Comparison of ENCODE assay signal across 34 cellular contexts in genomic region chr7:103651978-103652377, GRCh38.
DNase-seq lines count a peak whose midpoint lies in the region; ATAC-seq, FAIRE-seq and TF ChIP-seq lines count a peak whose summit lies in the region.
"Had no signal": no experiment of that assay in that cellular context is flagged by ENCODE, and none has a peak within 500 bp of the region (broad histone marks: within the 10 kb centered on the region; RNA-seq: fewer than 3 reads in every experiment).

No MANE protein-coding gene starts in this region.

- peak overlapping the region; percentile 26; the same call in 1 of the 2 replicates for H3K18ac ChIP-seq in IMR-90 (ENCODE audit: low read depth, low read length)

- POLR2A ChIA-PET in IMR-90 (lab: Charles Lee; ENCODE audit: unreplicated experiment), result interaction anchor here (0.6 kb wide), 1 partner anchor 28 kb away, joined by 4 read pairs; no protein-coding TSS in a partner anchor

- no peak overlapping the region for H2AK5ac ChIP-seq in IMR-90 (ENCODE audit: low read depth, low read length)

- CTCF ChIA-PET in IMR-90 (lab: Yijun Ruan, JAX), result no interaction called here

- H2BK120ac ChIP-seq in IMR-90 (ENCODE audit: low read depth, low read length), result no peak overlapping the region

- no peak overlapping the region for H3K9ac ChIP-seq in IMR-90 (ENCODE audit: low read depth, low read length)

- 0 out of 2 replicates have a peak, but pooled peaks cover 2% of the 10 kb centered on the region for H3K36me3 ChIP-seq in IMR-90 (ENCODE audit: control insufficient read depth, insufficient read depth, low read length)
- H3K36me3 ChIP-seq: ascending aorta, left lung, right atrium auricular region, SJSA1, upper lobe of right lung had no signal

- no peak overlapping the region for H3K23ac ChIP-seq in IMR-90 (ENCODE audit: low read depth, low read length)

- no peak overlapping the region for H2AK9ac ChIP-seq in IMR-90 (replicated peaks; ENCODE audit: low read depth, low read length, poor library complexity)

- H3K9me1 ChIP-seq in IMR-90 (ENCODE audit: insufficient read depth, low read length), result no peaks in the 10 kb centered on the region

- H4K5ac ChIP-seq in IMR-90 (ENCODE audit: low read depth, low read length), result no peak overlapping the region

- H3K36me3 Mint-ChIP-seq in activated T-helper 2 cell treated with anti-CD3 and anti-CD28 coated beads, Interferon-gamma antibody, Interleukin-2, Interleukin-4, amounts not matched to agents 10 μg/mL and 5 μg/mL and 100 μg/mL, durations not matched to agents 14 hours and 24 hours and 36 hours (ENCODE audit: low read depth), result no peaks in the 10 kb centered on the region
- H3K36me3 Mint-ChIP-seq: activated naive CD8-positive, alpha-beta T cell treated with anti-CD3 and anti-CD28 coated beads, Interleukin-2, amount 10 ng/mL, durations not matched to agents 7 days and 5 days; immature natural killer cell; WTC11 had no signal

- H3K4me1 ChIP-seq in IMR-90 (ENCODE audit: control insufficient read depth, insufficient read depth, low read length), result no peaks in the 10 kb centered on the region
- H3K4me1 ChIP-seq: ascending aorta, left lung, right atrium auricular region, SJSA1, upper lobe of right lung had no signal

- no peak overlapping the region for H3K27ac Mint-ChIP-seq in activated T-helper 2 cell treated with anti-CD3 and anti-CD28 coated beads, Interferon-gamma antibody, Interleukin-2, Interleukin-4, amounts not matched to agents 10 μg/mL and 5 μg/mL and 100 μg/mL, durations not matched to agents 14 hours and 24 hours and 36 hours
- H3K27ac Mint-ChIP-seq: activated CD4-positive, alpha-beta T cell treated with anti-CD3 and anti-CD28 coated beads, Interleukin-2, amount 10 ng/mL, durations not matched to agents 7 days and 5 days; activated naive CD8-positive, alpha-beta T cell treated with anti-CD3 and anti-CD28 coated beads, Interleukin-2, amount 10 ng/mL, durations not matched to agents 7 days and 5 days; immature natural killer cell; WTC11 had no signal

- no peaks in the 10 kb centered on the region for H3K79me1 ChIP-seq in IMR-90 (ENCODE audit: low read depth in 1 of 2, low read length in 2 of 2)

- H3K56ac ChIP-seq in IMR-90 (ENCODE audit: extremely low read depth, insufficient read depth, low read length), result no peak overlapping the region

- H2BK5ac ChIP-seq in IMR-90 (ENCODE audit: low read depth, low read length, poor library complexity, severe bottlenecking), result no peak overlapping the region

- ATAC-seq in IMR-90 (ENCODE audit: low read depth), result no peak
- ATAC-seq: GM12878, left lung, upper lobe of right lung, WTC11 had no signal

- no peak overlapping the region for H2BK15ac ChIP-seq in IMR-90 (ENCODE audit: low read depth, low read length)

- no peak overlapping the region for H4K8ac ChIP-seq in IMR-90 (ENCODE audit: low read depth in 2 of 2, low read length in 2 of 2)

- no TSS peak for BruUV-seq in IMR-90 (replicated peaks; lab: Mats Ljungman, UMichigan)

- peaks cover 2% of the 10 kb centered on the region for H3K9me3 ChIP-seq in IMR-90 (ENCODE audit: control insufficient read depth, insufficient read depth, low read length)
- H3K9me3 ChIP-seq: ascending aorta, upper lobe of right lung had no signal

- WGBS in IMR-90 (ENCODE audit: extremely low coverage in 2 of 2, insufficient read length in 1 of 2), 2 experiments, result no CpG with 5 or more reads among the region's 2 CpGs

- H3K27ac ChIP-seq in IMR-90 (ENCODE audit: insufficient read depth, low read length), result no peak overlapping the region
- H3K27ac ChIP-seq: ascending aorta, C4-2B, coronary artery, left lung, SJSA1, upper lobe of right lung had no signal

- H3K4me3 ChIP-seq in IMR-90 (ENCODE audit: insufficient read depth, low read depth, low read length), result no peak overlapping the region
- H3K4me3 ChIP-seq: ascending aorta, coronary artery, GM12878, left lung, right atrium auricular region, SJSA1, smooth muscle cell, upper lobe of right lung had no signal

- dilution Hi-C loops in IMR-90 (cut with HindIII; ENCODE audit: low sequenced_read_pairs, unreplicated experiment), result no loop called here

- no peaks in the 10 kb centered on the region for H3K4me1 Mint-ChIP-seq in activated T-helper 2 cell treated with anti-CD3 and anti-CD28 coated beads, Interferon-gamma antibody, Interleukin-2, Interleukin-4, amounts not matched to agents 10 μg/mL and 5 μg/mL and 100 μg/mL, durations not matched to agents 14 hours and 24 hours and 36 hours (ENCODE audit: low read depth)
- H3K4me1 Mint-ChIP-seq: activated CD4-positive, alpha-beta T cell treated with anti-CD3 and anti-CD28 coated beads, Interleukin-2, amount 10 ng/mL, durations not matched to agents 7 days and 5 days; activated naive CD8-positive, alpha-beta T cell treated with anti-CD3 and anti-CD28 coated beads, Interleukin-2, amount 10 ng/mL, durations not matched to agents 7 days and 5 days; immature natural killer cell had no signal

- H2AFZ ChIP-seq in IMR-90 (replicated peaks; ENCODE audit: low read length, poor library complexity), result no peak overlapping the region

- in situ Hi-C loops in IMR-90 (cut with MboI; ENCODE audit: low sequenced_read_pairs), result no loop called here

- FAIRE-seq in GM12892 (lab: Jason Lieb, UNC), result no peak
- FAIRE-seq: GM12878, H1 had no signal

- no peak overlapping the region for H3K14ac ChIP-seq in IMR-90 (replicated peaks; ENCODE audit: low read depth, low read length)

- H4K20me1 ChIP-seq in IMR-90 (ENCODE audit: insufficient read depth, low read length), result no peaks in the 10 kb centered on the region

- no peak overlapping the region for H3K4me3 Mint-ChIP-seq in activated T-helper 2 cell treated with anti-CD3 and anti-CD28 coated beads, Interferon-gamma antibody, Interleukin-2, Interleukin-4, amounts not matched to agents 10 μg/mL and 5 μg/mL and 100 μg/mL, durations not matched to agents 14 hours and 24 hours and 36 hours (ENCODE audit: low read depth)
- H3K4me3 Mint-ChIP-seq: activated CD4-positive, alpha-beta T cell treated with anti-CD3 and anti-CD28 coated beads, Interleukin-2, amount 10 ng/mL, durations not matched to agents 7 days and 5 days; activated naive CD8-positive, alpha-beta T cell treated with anti-CD3 and anti-CD28 coated beads, Interleukin-2, amount 10 ng/mL, durations not matched to agents 7 days and 5 days; immature natural killer cell; WTC11 had no signal

- no peak overlapping the region for H4K91ac ChIP-seq in IMR-90 (ENCODE audit: insufficient read depth, low read depth, low read length)

- H3K27me3 ChIP-seq in IMR-90 (ENCODE audit: control insufficient read depth, insufficient read depth, low read length), result no peaks in the 10 kb centered on the region
- H3K27me3 ChIP-seq: ascending aorta, left lung, right atrium auricular region, SJSA1, upper lobe of right lung had no signal

- peaks cover 4% of the 10 kb centered on the region for H3K9me3 Mint-ChIP-seq in activated T-helper 2 cell treated with anti-CD3 and anti-CD28 coated beads, Interferon-gamma antibody, Interleukin-2, Interleukin-4, amounts not matched to agents 10 μg/mL and 5 μg/mL and 100 μg/mL, durations not matched to agents 14 hours and 24 hours and 36 hours
- H3K9me3 Mint-ChIP-seq: activated naive CD8-positive, alpha-beta T cell treated with anti-CD3 and anti-CD28 coated beads, Interleukin-2, amount 10 ng/mL, durations not matched to agents 7 days and 5 days had no signal

- DNase-seq in NCI-H146 (lab: John Stamatoyannopoulos, UW) (peak; percentile 8), NCI-H146 treated with DMSO at 0.1 percent for 48 hours (lab: John Stamatoyannopoulos, UW; ENCODE audit: unreplicated experiment) (no peak), IMR-90 (no peak), NCI-H69 (lab: John Stamatoyannopoulos, UW) (peak; percentile 32), left kidney (ENCODE audit: low read depth, low spot score) (peak; percentile 75), GM12892 (ENCODE audit: insufficient read length) (no peak)
- no peak for DNase-seq in activated CD4-positive, alpha-beta T cell treated with anti-CD3 and anti-CD28 coated beads, Interleukin-2, amount 50 U/mL, for 1 hour
- no peak for DNase-seq in activated T-helper 2 cell treated with anti-CD3 and anti-CD28 coated beads, Interferon-gamma antibody, Interleukin-2, Interleukin-4, amounts not matched to agents 10 μg/mL and 5 μg/mL and 100 μg/mL, durations not matched to agents 14 hours and 24 hours and 36 hours (ENCODE audit: low spot score)
- DNase-seq: activated CD4-positive, alpha-beta T cell treated with anti-CD3 and anti-CD28 coated beads, Interleukin-2, amount 10 ng/mL, durations not matched to agents 7 days and 5 days; activated effector memory CD4-positive, alpha-beta T cell treated with anti-CD3 and anti-CD28 coated beads, Interleukin-2, amount 50 U/mL, for 16 hours; activated naive CD8-positive, alpha-beta T cell treated with anti-CD3 and anti-CD28 coated beads, Interleukin-2, amount 10 ng/mL, durations not matched to agents 7 days and 5 days; activated T-cell treated with anti-CD3 and anti-CD28 coated beads, Interleukin-2, amount 50 U/mL, for 1 hour; effector memory CD4-positive, alpha-beta T cell; EL; hypothalamus; immature natural killer cell; left lung; mesenchymal stem cell; NCI-H1048; NCI-H2081; NCI-H526 treated with DMSO at 0.1 percent for 48 hours; posterior cingulate gyrus; stimulated activated CD4-positive, alpha-beta T cell treated with anti-CD3 and anti-CD28 coated beads, Interleukin-1b, Interleukin-23, amount 100 ng/mL, for 48 hours; stimulated activated naive CD4-positive, alpha-beta T cell treated with Interleukin-2 at 50 U/mL for 16 hours; upper lobe of right lung had no signal

- no peak for TF ChIP-seq POLR2A in IMR-90 (IDR thresholded peaks at IDR 0.05; ENCODE audit: low read depth, low read length)
- TF ChIP-seq POLR2A in GM12892 (IDR thresholded peaks at IDR 0.05; ENCODE audit: low read depth, low read length), result no peak

- TF ChIP-seq CTCF in IMR-90 (conservative IDR thresholded peaks at IDR 0.05; ENCODE audit: low read depth, low read length), result no peak

- no peaks in the 10 kb centered on the region for H3K27me3 Mint-ChIP-seq in activated T-helper 2 cell treated with anti-CD3 and anti-CD28 coated beads, Interferon-gamma antibody, Interleukin-2, Interleukin-4, amounts not matched to agents 10 μg/mL and 5 μg/mL and 100 μg/mL, durations not matched to agents 14 hours and 24 hours and 36 hours (ENCODE audit: low read depth)
- H3K27me3 Mint-ChIP-seq: activated CD4-positive, alpha-beta T cell treated with anti-CD3 and anti-CD28 coated beads, Interleukin-2, amount 10 ng/mL, durations not matched to agents 7 days and 5 days had no signal

- no peak for TF ChIP-seq RAD21 in IMR-90 (IDR thresholded peaks at IDR 0.05; ENCODE audit: low read length)

- H3K4me2 ChIP-seq in IMR-90 (ENCODE audit: low read depth, low read length), result no peak overlapping the region
- H3K4me2 ChIP-seq: smooth muscle cell had no signal

- H3K4ac ChIP-seq in IMR-90 (ENCODE audit: low read depth, low read length), result no peak overlapping the region

- H2BK20ac ChIP-seq in IMR-90 (ENCODE audit: low read depth, low read length), result no peak overlapping the region

- intact Hi-C loops in IMR-90 (cut with micrococcal nuclease), result no loop called here
- intact Hi-C loops in activated T-helper 2 cell treated with anti-CD3 and anti-CD28 coated beads, Interferon-gamma antibody, Interleukin-2, Interleukin-4, amounts not matched to agents 10 μg/mL and 5 μg/mL and 100 μg/mL, durations not matched to agents 14 hours and 24 hours and 36 hours (cut with micrococcal nuclease), result no loop called here

TF ChIP-seq in IMR-90, 13 proteins besides CTCF, POLR2A, EP300 and RAD21 (continues in another document):
- TF ChIP-seq MAZ (IDR thresholded peaks at IDR 0.05; ENCODE audit: borderline replicate concordance, low read depth, low read length), result no peak

Comparison
In these comparisons a context has a peak if more than half of its experiments do, and no peak if none do; other contexts are left out.
1. DNase-seq: peak in NCI-H146 (single experiment), NCI-H69 (single experiment) and left kidney (single experiment); none in NCI-H146 treated with DMSO at 0.1 percent for 48 hours (single experiment), IMR-90 (single experiment), GM12892 (single experiment), activated CD4-positive, alpha-beta T cell treated with anti-CD3 and anti-CD28 coated beads, Interleukin-2, amount 50 U/mL, for 1 hour (single experiment) and activated T-helper 2 cell treated with anti-CD3 and anti-CD28 coated beads, Interferon-gamma antibody, Interleukin-2, Interleukin-4, amounts not matched to agents 10 μg/mL and 5 μg/mL and 100 μg/mL, durations not matched to agents 14 hours and 24 hours and 36 hours (single experiment).